14 cellular contexts compared by ENCODE assay signal in genomic region chr10:32167450-32167849, GRCh38.
"Had no signal": no experiment of that assay in that cellular context is flagged by ENCODE, and none has a peak within 500 bp of the region (broad histone marks: within the 10 kb centered on the region; RNA-seq: fewer than 3 reads in every experiment).

No MANE protein-coding gene starts in this region.

- H3K9me3 ChIP-seq: esophagus squamous epithelium, left ventricle myocardium inferior, prostate gland, suprapubic skin had no signal

- H3K4me1 ChIP-seq: prostate gland had no signal

- H3K36me3 ChIP-seq: brain microvascular endothelial cell, esophagus squamous epithelium, left ventricle myocardium inferior, prostate gland, suprapubic skin had no signal

- H3K4me3 ChIP-seq: coronary artery, esophagus squamous epithelium, left ventricle myocardium inferior, prostate gland, suprapubic skin had no signal

- H3K27me3 ChIP-seq: brain microvascular endothelial cell, suprapubic skin had no signal

- ATAC-seq: right cardiac atrium had no signal

- DNase-seq: activated CD4-positive, alpha-beta T cell treated with anti-CD3 and anti-CD28 coated beads, Interleukin-2, amount 50 U/mL, for 1 hour; activated naive CD4-positive, alpha-beta T cell; activated naive CD8-positive, alpha-beta T cell treated with anti-CD3 and anti-CD28 coated beads, Interleukin-2, amount 10 ng/mL, durations not matched to agents 7 days and 5 days; activated T-cell treated with anti-CD3 and anti-CD28 coated beads for 4 hours; brain microvascular endothelial cell; esophagus squamous epithelium; glutamatergic neuron; hypothalamus; left ventricle myocardium inferior; right cardiac atrium; small intestine had no signal

- FAIRE-seq: small intestine had no signal

- H3K27ac ChIP-seq: brain microvascular endothelial cell, coronary artery, esophagus squamous epithelium, left ventricle myocardium inferior, prostate gland, suprapubic skin had no signal
